29 cellular contexts compared by ENCODE assay signal in genomic region chr20:53428997-53429396, GRCh38.
"Had no signal": no experiment of that assay in that cellular context is flagged by ENCODE, and none has a peak within 500 bp of the region (broad histone marks: within the 10 kb centered on the region; RNA-seq: fewer than 3 reads in every experiment).

No MANE protein-coding gene starts in this region.

- H3K36me3 ChIP-seq: brain microvascular endothelial cell, Peyer's patch, SJSA1, WERI-Rb-1 had no signal

- H3K27ac Mint-ChIP-seq: activated CD8-positive, alpha-beta T cell treated with anti-CD3 and anti-CD28 coated beads, Interleukin-2, amount 10 ng/mL, durations not matched to agents 7 days and 5 days; activated naive CD4-positive, alpha-beta T cell treated with anti-CD3 and anti-CD28 coated beads, Interleukin-2, amount 10 ng/mL, durations not matched to agents 7 days and 5 days; activated naive CD8-positive, alpha-beta T cell; activated naive CD8-positive, alpha-beta T cell treated with anti-CD3 and anti-CD28 coated beads, Interleukin-2, amount 50 U/mL, for 24 hours had no signal

- H3K4me3 Mint-ChIP-seq: activated CD8-positive, alpha-beta T cell treated with anti-CD3 and anti-CD28 coated beads, Interleukin-2, amount 10 ng/mL, durations not matched to agents 7 days and 5 days; activated naive CD4-positive, alpha-beta T cell treated with anti-CD3 and anti-CD28 coated beads, Interleukin-2, amount 10 ng/mL, durations not matched to agents 7 days and 5 days; activated naive CD8-positive, alpha-beta T cell; activated naive CD8-positive, alpha-beta T cell treated with anti-CD3 and anti-CD28 coated beads, Interleukin-2, amount 50 U/mL, for 24 hours had no signal

- DNase-seq: activated CD4-positive, alpha-beta T cell treated with anti-CD3 and anti-CD28 coated beads, Interleukin-2, amount 50 U/mL, for 1 hour; activated CD4-positive, CD25-positive, alpha-beta regulatory T cell; activated CD8-positive, alpha-beta T cell treated with anti-CD3 and anti-CD28 coated beads, Interleukin-2, amount 10 ng/mL, durations not matched to agents 7 days and 5 days; activated effector memory CD4-positive, alpha-beta T cell treated with Interleukin-2 at 50 U/mL for 16 hours; activated naive CD4-positive, alpha-beta T cell treated with anti-CD3 and anti-CD28 coated beads, Interleukin-2, amount 10 ng/mL, durations not matched to agents 7 days and 5 days; activated naive CD8-positive, alpha-beta T cell treated with anti-CD3 and anti-CD28 coated beads, Interleukin-2, amount 50 U/mL, for 24 hours; anterior cingulate cortex; brain microvascular endothelial cell; central memory CD4-positive, alpha-beta T cell; NCI-H1092 treated with DMSO at 0.1 percent for 48 hours; NCI-H1417; NCI-H146; NCI-H187; NCI-H2029 treated with DMSO at 0.1 percent for 48 hours; NCI-H2107; NCI-H2171; NCI-H510A; NCI-H748 treated with DMSO at 0.1 percent for 48 hours; NK-92 treated with Interleukin-12 subunit alpha and Interleukin-12 subunit beta, amount 100 ng/mL, for 24 hours; PC-3; Peyer's patch; RPMI8226; SHP77 treated with DMSO at 0.1 percent for 48 hours; T1000; WERI-Rb-1 had no signal

- H3K9me3 Mint-ChIP-seq: activated naive CD8-positive, alpha-beta T cell treated with anti-CD3 and anti-CD28 coated beads, Interleukin-2, amount 50 U/mL, for 24 hours had no signal

- H3K4me1 Mint-ChIP-seq: activated naive CD8-positive, alpha-beta T cell treated with anti-CD3 and anti-CD28 coated beads, Interleukin-2, amount 50 U/mL, for 24 hours had no signal

- H3K27me3 Mint-ChIP-seq: activated naive CD4-positive, alpha-beta T cell treated with anti-CD3 and anti-CD28 coated beads, Interleukin-2, amount 10 ng/mL, durations not matched to agents 7 days and 5 days; activated naive CD8-positive, alpha-beta T cell had no signal

- ATAC-seq: activated CD8-positive, alpha-beta T cell treated with anti-CD3 and anti-CD28 coated beads, Interleukin-2, amount 10 ng/mL, durations not matched to agents 7 days and 5 days; activated naive CD8-positive, alpha-beta T cell treated with anti-CD3 and anti-CD28 coated beads, Interleukin-2, amount 50 U/mL, for 24 hours; K562; PC-3; SK-N-SH treated with all-trans-retinoic acid at 6 μM for 48 hours had no signal

- FAIRE-seq: K562 had no signal

- H3K4me1 ChIP-seq: Peyer's patch, SJSA1 had no signal

- H3K27me3 ChIP-seq: brain microvascular endothelial cell, Peyer's patch had no signal

- H3K27ac ChIP-seq: brain microvascular endothelial cell, Peyer's patch, SJSA1, WERI-Rb-1 had no signal

- H3K4me3 ChIP-seq: K562, Peyer's patch, SJSA1 had no signal

- H3K9me3 ChIP-seq: Peyer's patch, SJSA1 had no signal
